In the genomic region with DNA sequence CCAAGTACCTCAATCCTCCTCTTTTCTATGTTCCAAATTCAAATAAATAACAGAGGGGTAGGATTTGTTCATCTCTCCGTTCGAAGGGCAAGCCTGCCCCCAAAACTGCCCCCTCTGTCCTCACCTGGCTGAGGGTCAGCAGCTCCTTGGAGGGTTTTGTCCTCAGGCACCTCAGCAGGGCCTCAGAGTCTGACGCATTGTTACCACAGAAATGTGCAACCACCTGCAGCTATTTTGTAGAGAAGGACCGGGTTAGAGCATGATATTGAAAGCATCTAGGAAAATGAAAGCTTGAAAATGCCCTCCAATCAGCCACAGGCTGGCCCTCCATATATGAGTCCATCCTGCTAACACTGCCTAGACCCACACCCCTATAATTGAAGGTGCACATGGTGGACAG, we compare ENCODE assay signal across 11 cellular contexts. TPM values are rescaled to one million over a fixed set of nuclear protein-coding genes. Genes with fewer than 3 reads are reported as not detected.
"Had no signal": no experiment of that assay in that cellular context is flagged by ENCODE, and none has a peak within 500 bp of the region (broad histone marks: within the 10 kb centered on the region; RNA-seq: fewer than 3 reads in every experiment).

No MANE protein-coding gene starts in this region.

- H3K4me3 Mint-ChIP-seq: GM23338, H9, HFFc6 had no signal

- H3K9me3 ChIP-seq: HAP-1 had no signal

- H3K4me2 ChIP-seq: GM23338 had no signal

- H3K27ac ChIP-seq: GM23248 had no signal

- H2AFZ ChIP-seq: GM23248, GM23338 had no signal

- H3K9me3 Mint-ChIP-seq: GM23338, H9, HFFc6 had no signal

- H3K4me1 Mint-ChIP-seq: GM23338, H9 had no signal

- H3K4me3 ChIP-seq: GM23248, GM23338, HAP-1 had no signal

- ATAC-seq: GM23338, HCT116 had no signal

- DNase-seq: GM23248, GOT3, H7, H9, HCEC 1CT, HFFc6 had no signal

- H3K4me1 ChIP-seq: HAP-1 had no signal

- H3K9ac ChIP-seq: GM23248 had no signal

- H3K27ac Mint-ChIP-seq: GM23338, H9, HFFc6 had no signal

- H3K36me3 ChIP-seq: HAP-1 had no signal

RNA-seq across cellular contexts. Expression of gene CES5A, which starts 13.9 kb away (rescaled TPM):
- total RNA-seq: GM23248, GM23338, H1, H4, H7, H9, HFFc6 had no signal

RNA-seq across cellular contexts. Expression of gene CES1, which starts 28.4 kb away (rescaled TPM):
- total RNA-seq: GM23248, GM23338, H7, H9, HFFc6 had no signal
